In genomic region chr2:181465686-181466375, GRCh38 we compare ENCODE assay signal across 8 cellular contexts. TPM values are rescaled to one million over a fixed set of nuclear protein-coding genes. Genes with fewer than 3 reads are reported as not detected.
DNase-seq lines count a peak whose midpoint lies in the region; ATAC-seq and TF ChIP-seq lines count a peak whose summit lies in the region.

No MANE protein-coding gene starts in this region.

- peaks cover 54% of the 10 kb centered on the region for H3K4me1 Mint-ChIP-seq in CD14-positive monocyte
- H3K4me1 Mint-ChIP-seq in activated CD8-positive, alpha-beta T cell treated with anti-CD3 and anti-CD28 coated beads, Interleukin-2, amount 10 ng/mL, durations not matched to agents 7 days and 5 days (ENCODE audit: low read depth): peaks cover 78% of the 10 kb centered on the region
- peaks cover 87 to 97% of the 10 kb centered on the region in 2 donors for H3K4me1 Mint-ChIP-seq in immature natural killer cell

- no peak overlapping the region for H3K4me3 Mint-ChIP-seq in CD14-positive monocyte
- H3K4me3 Mint-ChIP-seq in activated CD8-positive, alpha-beta T cell treated with anti-CD3 and anti-CD28 coated beads, Interleukin-2, amount 10 ng/mL, durations not matched to agents 7 days and 5 days: peak overlapping the region; percentile 47
- peak overlapping the region in 4 of 5 donors; percentile 24 to 65 (median 53) for H3K4me3 Mint-ChIP-seq in immature natural killer cell

- intact Hi-C loops in CD14-positive monocyte (cut with micrococcal nuclease): loop anchor here in 1 of 2 donors (10.0 kb wide), 2 partner anchors 361 to 391 kb away; no protein-coding TSS in a partner anchor

- ATAC-seq in activated CD8-positive, alpha-beta T cell treated with anti-CD3 and anti-CD28 coated beads, Interleukin-2, amount 10 ng/mL, durations not matched to agents 7 days and 5 days: no peak
- ATAC-seq in GM18520 (IDR thresholded peaks at IDR 0.05; ENCODE audit: unreplicated experiment): no peak
- ATAC-seq in HG03520 (IDR thresholded peaks at IDR 0.05; ENCODE audit: unreplicated experiment): no peak

- POLR2A ChIA-PET in activated CD8-positive, alpha-beta T cell treated with anti-CD3 and anti-CD28 coated beads, Interleukin-2, amount 10 ng/mL, durations not matched to agents 7 days and 5 days (lab: Charles Lee): interaction anchor here (0.7 to 3.6 kb wide), 4 partner anchors 8 to 162 kb away, joined by 3 to 22 read pairs (median 5); partner anchors contain the start of gene ITGA4

- H3K9me3 Mint-ChIP-seq in CD14-positive monocyte: no peaks in the 10 kb centered on the region
- H3K9me3 Mint-ChIP-seq in activated CD8-positive, alpha-beta T cell treated with anti-CD3 and anti-CD28 coated beads, Interleukin-2, amount 10 ng/mL, durations not matched to agents 7 days and 5 days (ENCODE audit: insufficient read depth): no peaks in the 10 kb centered on the region
- no peaks in the 10 kb centered on the region for H3K9me3 Mint-ChIP-seq in immature natural killer cell

- DNase-seq in CD14-positive monocyte (ENCODE audit: low spot score) (no peak), HCEC 1CT (peak; percentile 48), immature natural killer cell (no peak), NCI-H146 treated with DMSO at 0.1 percent for 48 hours (lab: John Stamatoyannopoulos, UW; ENCODE audit: unreplicated experiment) (no peak), inferior parietal cortex (ENCODE audit: extremely low spot score) (no peak)
- DNase-seq in activated CD8-positive, alpha-beta T cell treated with anti-CD3 and anti-CD28 coated beads, Interleukin-2, amount 10 ng/mL, durations not matched to agents 7 days and 5 days: no peak

- CTCF ChIA-PET in activated CD8-positive, alpha-beta T cell treated with anti-CD3 and anti-CD28 coated beads, Interleukin-2, amount 10 ng/mL, durations not matched to agents 7 days and 5 days (lab: Charles Lee): interaction anchor here (0.6 to 6.0 kb wide), 39 partner anchors 9 to 407 kb away, joined by 3 to 60 read pairs (median 4); partner anchors contain the start of gene ITGA4

- H3K27ac Mint-ChIP-seq in CD14-positive monocyte (peak overlapping the region in 5 of 7 donors; percentile 8 to 73 (median 24)), immature natural killer cell (peak overlapping the region; percentile 89 to 93 (median 90))
- H3K27ac Mint-ChIP-seq in activated CD8-positive, alpha-beta T cell treated with anti-CD3 and anti-CD28 coated beads, Interleukin-2, amount 10 ng/mL, durations not matched to agents 7 days and 5 days: peak overlapping the region; percentile 60

- H3K27me3 Mint-ChIP-seq in CD14-positive monocyte (ENCODE audit: low read depth in 3 of 3): no peaks in the 10 kb centered on the region
- H3K27me3 Mint-ChIP-seq in activated CD8-positive, alpha-beta T cell treated with anti-CD3 and anti-CD28 coated beads, Interleukin-2, amount 10 ng/mL, durations not matched to agents 7 days and 5 days (ENCODE audit: low read depth): no peaks in the 10 kb centered on the region
- peaks cover 2 to 3% (median 2%) of the 10 kb centered on the region in 3 donors for H3K27me3 Mint-ChIP-seq in immature natural killer cell (ENCODE audit: low read depth in 3 of 3)

- no peak for TF ChIP-seq CTCF in CD14-positive monocyte (IDR thresholded peaks at IDR 0.05)

- peaks cover 24 to 48% of the 10 kb centered on the region in 2 donors for H3K36me3 Mint-ChIP-seq in CD14-positive monocyte
- peaks cover 76% of the 10 kb centered on the region for H3K36me3 Mint-ChIP-seq in activated CD8-positive, alpha-beta T cell treated with anti-CD3 and anti-CD28 coated beads, Interleukin-2, amount 10 ng/mL, durations not matched to agents 7 days and 5 days (ENCODE audit: low read depth)
- H3K36me3 Mint-ChIP-seq in immature natural killer cell: peaks cover 4 to 13% (median 4%) of the 10 kb centered on the region in 3 donors

RNA-seq across cellular contexts. Expression of gene ITGA4, which starts 8.6 kb away (rescaled TPM):
- polyA plus RNA-seq in CD14-positive monocyte: 10 to 100 TPM; 66.1 to 97.3 TPM
- 100 to 1,000 TPM; 144 to 152 TPM for total RNA-seq in activated CD8-positive, alpha-beta T cell treated with anti-CD3 and anti-CD28 coated beads, Interleukin-2, amount 10 ng/mL, durations not matched to agents 7 days and 5 days
- polyA plus RNA-seq in immature natural killer cell: 100 to 1,000 TPM; 102 to 132 (median 117) TPM

Comparison
In these comparisons a context has a peak if more than half of its experiments do, and no peak if none do; other contexts are left out.
1. H3K27ac Mint-ChIP-seq: peak in every context shown above with its lines; median percentile 90 in immature natural killer cell; 60 in activated CD8-positive, alpha-beta T cell treated with anti-CD3 and anti-CD28 coated beads, Interleukin-2, amount 10 ng/mL, durations not matched to agents 7 days and 5 days; 24 in CD14-positive monocyte.
2. H3K4me3 Mint-ChIP-seq: peak in activated CD8-positive, alpha-beta T cell treated with anti-CD3 and anti-CD28 coated beads, Interleukin-2, amount 10 ng/mL, durations not matched to agents 7 days and 5 days (single experiment) and immature natural killer cell (4 of 5); none in CD14-positive monocyte (0 of 2).